In genomic region chr10:79502561-79503309, GRCh38 we compare ENCODE assay signal across 1 cellular context.
TF ChIP-seq lines count a peak whose summit lies in the region.

No MANE protein-coding gene starts in this region.

TF ChIP-seq in K562, 482 proteins besides CTCF, POLR2A, EP300 and RAD21:
- TF ChIP-seq RFX7 (CRISPR knock-in tag; IDR thresholded peaks at IDR 0.05): no peak
- no peak for TF ChIP-seq NCOA4 (IDR thresholded peaks at IDR 0.05; ENCODE audit: partially characterized antibody)
- TF ChIP-seq, protein P1, sequence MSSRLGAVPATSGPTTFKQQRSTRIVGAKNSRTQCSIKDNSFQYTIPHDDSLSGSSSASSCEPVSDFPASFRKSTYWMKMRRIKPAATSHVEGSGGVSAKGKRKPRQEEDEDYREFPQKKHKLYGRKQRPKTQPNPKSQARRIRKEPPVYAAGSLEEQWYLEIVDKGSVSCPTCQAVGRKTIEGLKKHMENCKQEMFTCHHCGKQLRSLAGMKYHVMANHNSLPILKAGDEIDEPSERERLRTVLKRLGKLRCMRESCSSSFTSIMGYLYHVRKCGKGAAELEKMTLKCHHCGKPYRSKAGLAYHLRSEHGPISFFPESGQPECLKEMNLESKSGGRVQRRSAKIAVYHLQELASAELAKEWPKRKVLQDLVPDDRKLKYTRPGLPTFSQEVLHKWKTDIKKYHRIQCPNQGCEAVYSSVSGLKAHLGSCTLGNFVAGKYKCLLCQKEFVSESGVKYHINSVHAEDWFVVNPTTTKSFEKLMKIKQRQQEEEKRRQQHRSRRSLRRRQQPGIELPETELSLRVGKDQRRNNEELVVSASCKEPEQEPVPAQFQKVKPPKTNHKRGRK (tag; IDR thresholded peaks at IDR 0.05): peak; percentile 63; the same call in 1 of the 2 replicates
- TF ChIP-seq DEAF1 (CRISPR knock-in tag; IDR thresholded peaks at IDR 0.05): peak; percentile 55; the same call in 1 of the 2 replicates
- peak; percentile 17; the same call in 1 of the 2 replicates for TF ChIP-seq ZNF740 (CRISPR knock-in tag; IDR thresholded peaks at IDR 0.05)
- 0 out of 4 replicates have a peak, but pooled peaks of 1 of the 2 experiments have one; percentile 29 for TF ChIP-seq ZNF740 (tag; IDR thresholded peaks at IDR 0.05)
- no peak for TF ChIP-seq MCM3 (IDR thresholded peaks at IDR 0.05)
- no peak for TF ChIP-seq ASH1L (IDR thresholded peaks at IDR 0.05; ENCODE audit: borderline replicate concordance, low read depth, partially characterized antibody)
- no peak for TF ChIP-seq MAX (CRISPR knock-in tag; IDR thresholded peaks at IDR 0.05)
- no peak for TF ChIP-seq AFF4 (CRISPR knock-in tag; IDR thresholded peaks at IDR 0.05)
- no peak for TF ChIP-seq PREB (CRISPR knock-in tag; IDR thresholded peaks at IDR 0.05)
- no peak for TF ChIP-seq ARID2 (IDR thresholded peaks at IDR 0.05)
- TF ChIP-seq, protein P2, sequence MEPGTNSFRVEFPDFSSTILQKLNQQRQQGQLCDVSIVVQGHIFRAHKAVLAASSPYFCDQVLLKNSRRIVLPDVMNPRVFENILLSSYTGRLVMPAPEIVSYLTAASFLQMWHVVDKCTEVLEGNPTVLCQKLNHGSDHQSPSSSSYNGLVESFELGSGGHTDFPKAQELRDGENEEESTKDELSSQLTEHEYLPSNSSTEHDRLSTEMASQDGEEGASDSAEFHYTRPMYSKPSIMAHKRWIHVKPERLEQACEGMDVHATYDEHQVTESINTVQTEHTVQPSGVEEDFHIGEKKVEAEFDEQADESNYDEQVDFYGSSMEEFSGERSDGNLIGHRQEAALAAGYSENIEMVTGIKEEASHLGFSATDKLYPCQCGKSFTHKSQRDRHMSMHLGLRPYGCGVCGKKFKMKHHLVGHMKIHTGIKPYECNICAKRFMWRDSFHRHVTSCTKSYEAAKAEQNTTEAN (CRISPR knock-in tag; IDR thresholded peaks at IDR 0.05): no peak
- TF ChIP-seq BCL6 (CRISPR knock-in tag; IDR thresholded peaks at IDR 0.05): no peak
- no peak for TF ChIP-seq KLF13 (tag; IDR thresholded peaks at IDR 0.05; ENCODE audit: borderline replicate concordance, low read depth)
- TF ChIP-seq POLR2AphosphoS5 (IDR thresholded peaks at IDR 0.05; ENCODE audit: control insufficient read depth, insufficient read depth, low read depth, low read length): no peak
- no peak for TF ChIP-seq CCNT2 (IDR thresholded peaks at IDR 0.05; ENCODE audit: borderline replicate concordance, extremely low read depth, insufficient read length, low read depth, low read length)
- TF ChIP-seq SMC3 (conservative IDR thresholded peaks at IDR 0.05; ENCODE audit: insufficient read depth, low read depth, low read length): peak; percentile 71
- TF ChIP-seq ZNF699 (CRISPR knock-in tag; IDR thresholded peaks at IDR 0.05; ENCODE audit: insufficient replicate concordance): no peak
- TF ChIP-seq CBX5 (IDR thresholded peaks at IDR 0.05; ENCODE audit: borderline replicate concordance, low read depth): no peak
- TF ChIP-seq CBFA2T3 (IDR thresholded peaks at IDR 0.05): no peak
- peak; percentile 85; the same call in 1 of the 2 replicates for TF ChIP-seq STAG1 (CRISPR knock-in tag; IDR thresholded peaks at IDR 0.05; ENCODE audit: borderline replicate concordance)
- TF ChIP-seq FOXP1 (CRISPR knock-in tag; IDR thresholded peaks at IDR 0.05): no peak
- no peak for TF ChIP-seq XRCC4 (IDR thresholded peaks at IDR 0.05; ENCODE audit: extremely low read depth, insufficient read depth, insufficient read length)
- TF ChIP-seq HOXB6 (CRISPR knock-in tag; IDR thresholded peaks at IDR 0.05; ENCODE audit: borderline replicate concordance): no peak
- 0 out of 4 replicates have a peak, but pooled peaks of 1 of the 2 experiments have one; percentile 22 for TF ChIP-seq MCM7 (IDR thresholded peaks at IDR 0.05)
- no peak for TF ChIP-seq FOXJ3 (CRISPR knock-in tag; IDR thresholded peaks at IDR 0.05)
- TF ChIP-seq, protein P3, sequence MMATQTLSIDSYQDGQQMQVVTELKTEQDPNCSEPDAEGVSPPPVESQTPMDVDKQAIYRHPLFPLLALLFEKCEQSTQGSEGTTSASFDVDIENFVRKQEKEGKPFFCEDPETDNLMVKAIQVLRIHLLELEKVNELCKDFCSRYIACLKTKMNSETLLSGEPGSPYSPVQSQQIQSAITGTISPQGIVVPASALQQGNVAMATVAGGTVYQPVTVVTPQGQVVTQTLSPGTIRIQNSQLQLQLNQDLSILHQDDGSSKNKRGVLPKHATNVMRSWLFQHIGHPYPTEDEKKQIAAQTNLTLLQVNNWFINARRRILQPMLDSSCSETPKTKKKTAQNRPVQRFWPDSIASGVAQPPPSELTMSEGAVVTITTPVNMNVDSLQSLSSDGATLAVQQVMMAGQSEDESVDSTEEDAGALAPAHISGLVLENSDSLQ (IDR thresholded peaks at IDR 0.05): no peak
- no peak for TF ChIP-seq FOXK2 (conservative IDR thresholded peaks at IDR 0.05 in 1 of 2, IDR thresholded peaks at IDR 0.05 in 1 of 2; ENCODE audit: low read depth in 2 of 2)
- TF ChIP-seq RFX5 (IDR thresholded peaks at IDR 0.05; ENCODE audit: low read depth, low read length): no peak
- TF ChIP-seq ZNF165 (CRISPR knock-in tag; IDR thresholded peaks at IDR 0.05; ENCODE audit: borderline replicate concordance): no peak
- no peak for TF ChIP-seq ELK1 (CRISPR knock-in tag; IDR thresholded peaks at IDR 0.05)
